Comparison of ENCODE assay signal across 17 cellular contexts in the genomic region with DNA sequence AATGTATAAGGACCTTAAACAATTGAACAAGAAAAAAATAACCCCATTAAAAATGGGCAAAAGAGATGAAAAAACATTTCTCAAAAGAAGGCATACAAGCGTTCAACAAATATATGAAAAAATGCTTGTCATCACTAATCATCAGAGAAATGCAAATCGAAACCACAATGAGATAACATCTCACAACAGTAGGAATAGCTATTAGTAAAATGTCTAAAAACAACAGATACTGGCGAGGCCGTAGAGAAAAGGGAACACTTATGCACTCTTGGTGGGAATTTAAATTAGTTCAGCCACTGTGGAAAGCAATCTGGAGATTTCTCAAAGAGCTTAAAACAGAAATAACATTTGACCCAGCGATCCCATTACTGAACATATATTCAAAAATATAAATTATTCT.
A peak's percentile ranks its signal among the peaks of the same experiment; 100 is the strongest.
DNase-seq lines count a peak whose midpoint lies in the region; ATAC-seq and TF ChIP-seq lines count a peak whose summit lies in the region.
"Had no signal": no experiment of that assay in that cellular context is flagged by ENCODE, and none has a peak within 500 bp of the region (broad histone marks: within the 10 kb centered on the region; RNA-seq: fewer than 3 reads in every experiment).

No MANE protein-coding gene starts in this region.

- no peaks in the 10 kb centered on the region for H3K4me1 Mint-ChIP-seq in nephron progenitor cell
- H3K4me1 Mint-ChIP-seq in naive thymus-derived CD8-positive, alpha-beta T cell = no peaks in the 10 kb centered on the region
- H3K4me1 Mint-ChIP-seq: CD8-positive, alpha-beta memory T cell had no signal

- no peaks in the 10 kb centered on the region for H3K36me3 Mint-ChIP-seq in nephron progenitor cell (ENCODE audit: low read depth)
- H3K36me3 Mint-ChIP-seq in naive thymus-derived CD8-positive, alpha-beta T cell = no peaks in the 10 kb centered on the region
- H3K36me3 Mint-ChIP-seq: CD4-positive, CD25-positive, alpha-beta regulatory T cell; CD8-positive, alpha-beta memory T cell had no signal

- no peaks in the 10 kb centered on the region for H3K9me3 Mint-ChIP-seq in nephron progenitor cell
- H3K9me3 Mint-ChIP-seq in naive thymus-derived CD8-positive, alpha-beta T cell = peaks cover 0 to 24% (median 9%) of the 10 kb centered on the region in 9 donors

- peaks cover 4% of the 10 kb centered on the region for H3K27me3 Mint-ChIP-seq in nephron progenitor cell (ENCODE audit: low read depth, poor library complexity)
- no peaks in the 10 kb centered on the region for H3K27me3 Mint-ChIP-seq in naive thymus-derived CD8-positive, alpha-beta T cell
- H3K27me3 Mint-ChIP-seq: CD4-positive, CD25-positive, alpha-beta regulatory T cell; CD8-positive, alpha-beta memory T cell had no signal

- no peak for ATAC-seq in naive thymus-derived CD8-positive, alpha-beta T cell

- POLR2A ChIA-PET in naive thymus-derived CD8-positive, alpha-beta T cell (lab: Charles Lee) = no interaction called here

- DNase-seq in M059J (ENCODE audit: low read depth) (peak; percentile 50), amniotic epithelial cell (ENCODE audit: low read depth) (peak; percentile 52), choroid plexus epithelial cell (ENCODE audit: low read depth) (peak; percentile 46), nephron progenitor cell (no peak), NCI-H2081 treated with DMSO at 0.1 percent for 48 hours (lab: John Stamatoyannopoulos, UW) (no peak)
- no peak for DNase-seq in naive thymus-derived CD8-positive, alpha-beta T cell
- DNase-seq: BE2C; C1 segment of cervical spinal cord; CD4-positive, CD25-positive, alpha-beta regulatory T cell; CD8-positive, alpha-beta memory T cell; COR-L47; DMS 273 treated with DMSO at 0.1 percent for 48 hours; DMS53; DND-41; EL; GM23248 had no signal

- no peak overlapping the region for H3K4me3 ChIP-seq in choroid plexus epithelial cell (ENCODE audit: low read depth, low read length)
- H3K4me3 ChIP-seq: GM23248, HAP-1 had no signal

- H3K27ac Mint-ChIP-seq in nephron progenitor cell = no peak overlapping the region
- no peak overlapping the region for H3K27ac Mint-ChIP-seq in naive thymus-derived CD8-positive, alpha-beta T cell
- H3K27ac Mint-ChIP-seq: CD4-positive, CD25-positive, alpha-beta regulatory T cell; CD8-positive, alpha-beta memory T cell had no signal

- TF ChIP-seq CTCF in choroid plexus epithelial cell (conservative IDR thresholded peaks at IDR 0.05; ENCODE audit: low read depth, low read length) (no peak), nephron progenitor cell (IDR thresholded peaks at IDR 0.05) (no peak)

- H3K4me3 Mint-ChIP-seq in nephron progenitor cell = no peak overlapping the region
- H3K4me3 Mint-ChIP-seq in naive thymus-derived CD8-positive, alpha-beta T cell = no peak overlapping the region
- H3K4me3 Mint-ChIP-seq: CD4-positive, CD25-positive, alpha-beta regulatory T cell; CD8-positive, alpha-beta memory T cell had no signal

Comparison
In these comparisons a context has a peak if more than half of its experiments do, and no peak if none do; other contexts are left out.
1. DNase-seq: peak in M059J (single experiment), amniotic epithelial cell (single experiment) and choroid plexus epithelial cell (single experiment); none in nephron progenitor cell (single experiment), NCI-H2081 treated with DMSO at 0.1 percent for 48 hours (single experiment) and naive thymus-derived CD8-positive, alpha-beta T cell (0 of 10).